Comparison of ENCODE assay signal across 15 cellular contexts in the genomic region with DNA sequence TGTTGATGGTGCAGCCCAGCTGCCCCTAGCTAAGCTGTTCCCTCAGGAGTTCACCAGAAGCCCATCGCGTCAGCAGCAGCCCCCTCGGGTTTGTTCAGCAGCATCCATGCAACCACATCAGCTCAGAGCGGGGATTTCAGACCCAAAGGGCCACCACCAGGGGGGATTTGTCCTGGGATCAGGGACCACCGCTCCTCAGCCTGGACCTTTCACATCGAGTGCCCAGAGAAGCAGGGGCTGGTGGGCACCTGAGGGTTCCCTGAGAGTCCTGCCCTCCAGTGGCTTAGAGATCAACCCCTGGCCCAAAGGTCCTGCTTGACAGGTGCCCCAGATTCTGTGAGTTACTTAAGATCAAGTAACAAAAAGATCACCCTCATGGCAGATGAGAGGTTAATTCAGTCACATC.
DNase-seq lines count a peak whose midpoint lies in the region; ATAC-seq and TF ChIP-seq lines count a peak whose summit lies in the region.
"Had no signal": no experiment of that assay in that cellular context is flagged by ENCODE, and none has a peak within 500 bp of the region (broad histone marks: within the 10 kb centered on the region; RNA-seq: fewer than 3 reads in every experiment).

No MANE protein-coding gene starts in this region.

- H3K9me3 ChIP-seq in heart right ventricle: peaks cover 0 to 20% (median 0%) of the 10 kb centered on the region in 11 donors
- H3K9me3 ChIP-seq: SJCRH30 had no signal

- no peak overlapping the region for H3K4me3 ChIP-seq in heart right ventricle
- H3K4me3 ChIP-seq: SJCRH30 had no signal

- peaks cover 0 to 11% (median 0%) of the 10 kb centered on the region in 9 donors for H3K4me1 ChIP-seq in heart right ventricle
- H3K4me1 ChIP-seq: SJCRH30 had no signal

- DNase-seq in cardiac septum (ENCODE audit: low spot score) (peak; percentile 70), heart right ventricle (no peak), RWPE1 (ENCODE audit: low spot score) (no peak), mesenteric fat pad (ENCODE audit: low spot score) (peak; percentile 79)
- DNase-seq in stimulated activated CD8-positive, alpha-beta memory T cell treated with anti-CD3 and anti-CD28 coated beads, Interleukin-4, amount 100 ng/mL, for 48 hours: no peak
- DNase-seq: CD4-positive, alpha-beta memory T cell; DMS53; KBM-7; MM.1S; NCI-H2029; NCI-H526 treated with DMSO at 0.1 percent for 48 hours; SJCRH30 had no signal

- WGBS in heart right ventricle, 2 donors: 84 to 85% methylated on average over 6 of the region's 6 CpGs

- TF ChIP-seq CTCF in heart right ventricle (IDR thresholded peaks at IDR 0.05) (no peak), RWPE1 (conservative IDR thresholded peaks at IDR 0.05; ENCODE audit: low read depth) (no peak)

- intact Hi-C loops in cardiac septum (cut with DNase I): no loop called here
- intact Hi-C loops in heart right ventricle (cut with DNase I): no loop called here

- H3K27ac ChIP-seq in heart right ventricle: no peak overlapping the region
- peak overlapping the region; percentile 60 for H3K27ac ChIP-seq in RWPE1
- H3K27ac ChIP-seq: SJCRH30 had no signal

- no peak for ATAC-seq in heart right ventricle
- ATAC-seq in GM18870 (IDR thresholded peaks at IDR 0.05; ENCODE audit: unreplicated experiment): no peak
- no peak for ATAC-seq in HG03354 (IDR thresholded peaks at IDR 0.05; ENCODE audit: poor library complexity, severe bottlenecking, unreplicated experiment)
- ATAC-seq: SK-N-SH treated with all-trans-retinoic acid at 6 μM for 48 hours had no signal

- CTCF ChIA-PET in RWPE1 (lab: Yijun Ruan, JAX): no interaction called here

- peaks cover 0 to 4% (median 0%) of the 10 kb centered on the region in 7 donors for H3K27me3 ChIP-seq in heart right ventricle
- H3K27me3 ChIP-seq: SJCRH30 had no signal

- H3K36me3 ChIP-seq in heart right ventricle: no peaks in the 10 kb centered on the region
- H3K36me3 ChIP-seq: SJCRH30 had no signal

- POLR2A ChIA-PET in RWPE1 (lab: Yijun Ruan, JAX; ENCODE audit: low non-redundant PET): no interaction called here

Comparison
In these comparisons a context has a peak if more than half of its experiments do, and no peak if none do; other contexts are left out.
1. DNase-seq: peak in cardiac septum (single experiment) and mesenteric fat pad (single experiment); none in heart right ventricle (0 of 2), RWPE1 (single experiment) and stimulated activated CD8-positive, alpha-beta memory T cell treated with anti-CD3 and anti-CD28 coated beads, Interleukin-4, amount 100 ng/mL, for 48 hours (single experiment).